ENCODE assay signal across 26 cellular contexts in genomic region chr7:108046952-108047506, GRCh38. TPM values are rescaled to one million over a fixed set of nuclear protein-coding genes. Genes with fewer than 3 reads are reported as not detected.
DNase-seq lines count a peak whose midpoint lies in the region; ATAC-seq and TF ChIP-seq lines count a peak whose summit lies in the region.
"Had no signal": no experiment of that assay in that cellular context is flagged by ENCODE, and none has a peak within 500 bp of the region (broad histone marks: within the 10 kb centered on the region; RNA-seq: fewer than 3 reads in every experiment).

No MANE protein-coding gene starts in this region.

- peaks cover 13% of the 10 kb centered on the region for H3K27me3 Mint-ChIP-seq in activated T-helper 2 cell treated with anti-CD3 and anti-CD28 coated beads, Interferon-gamma antibody, Interleukin-2, Interleukin-4, amounts not matched to agents 10 μg/mL and 5 μg/mL and 100 μg/mL, durations not matched to agents 14 hours and 24 hours and 36 hours (ENCODE audit: low read depth)
- H3K27me3 Mint-ChIP-seq: T-cell had no signal

- no peak overlapping the region for H3K27ac Mint-ChIP-seq in activated T-helper 2 cell treated with anti-CD3 and anti-CD28 coated beads, Interferon-gamma antibody, Interleukin-2, Interleukin-4, amounts not matched to agents 10 μg/mL and 5 μg/mL and 100 μg/mL, durations not matched to agents 14 hours and 24 hours and 36 hours
- no peak overlapping the region for H3K27ac Mint-ChIP-seq in stimulated activated effector memory CD8-positive, alpha-beta T cell treated with anti-CD3 and anti-CD28 coated beads, Interleukin-12 subunit alpha, Interleukin-12 subunit beta, amount 100 ng/mL, for 72 hours
- H3K27ac Mint-ChIP-seq: GM23338, H9, HFFc6, T-cell had no signal

- intact Hi-C loops in activated T-helper 2 cell treated with anti-CD3 and anti-CD28 coated beads, Interferon-gamma antibody, Interleukin-2, Interleukin-4, amounts not matched to agents 10 μg/mL and 5 μg/mL and 100 μg/mL, durations not matched to agents 14 hours and 24 hours and 36 hours (cut with micrococcal nuclease): no loop called here

- TF ChIP-seq CTCF in epithelial cell of esophagus (IDR thresholded peaks at IDR 0.05; ENCODE audit: insufficient read depth, low read depth, low read length, missing control alignments): no peak

- no peak for ATAC-seq in stimulated activated effector memory CD8-positive, alpha-beta T cell treated with anti-CD3 and anti-CD28 coated beads, Interleukin-12 subunit alpha, Interleukin-12 subunit beta, amount 100 ng/mL, for 72 hours
- no peak for ATAC-seq in left lobe of liver
- ATAC-seq: GM23338, T-cell had no signal

- no peak overlapping the region for H3K4me3 Mint-ChIP-seq in activated T-helper 2 cell treated with anti-CD3 and anti-CD28 coated beads, Interferon-gamma antibody, Interleukin-2, Interleukin-4, amounts not matched to agents 10 μg/mL and 5 μg/mL and 100 μg/mL, durations not matched to agents 14 hours and 24 hours and 36 hours (ENCODE audit: low read depth)
- H3K4me3 Mint-ChIP-seq in stimulated activated effector memory CD8-positive, alpha-beta T cell treated with anti-CD3 and anti-CD28 coated beads, Interleukin-12 subunit alpha, Interleukin-12 subunit beta, amount 100 ng/mL, for 72 hours: no peak overlapping the region
- H3K4me3 Mint-ChIP-seq: GM23338, H9, HFFc6 had no signal

- no peaks in the 10 kb centered on the region for H3K4me1 Mint-ChIP-seq in activated T-helper 2 cell treated with anti-CD3 and anti-CD28 coated beads, Interferon-gamma antibody, Interleukin-2, Interleukin-4, amounts not matched to agents 10 μg/mL and 5 μg/mL and 100 μg/mL, durations not matched to agents 14 hours and 24 hours and 36 hours (ENCODE audit: low read depth)
- no peaks in the 10 kb centered on the region for H3K4me1 Mint-ChIP-seq in stimulated activated effector memory CD8-positive, alpha-beta T cell treated with anti-CD3 and anti-CD28 coated beads, Interleukin-12 subunit alpha, Interleukin-12 subunit beta, amount 100 ng/mL, for 72 hours
- H3K4me1 Mint-ChIP-seq: GM23338, H9 had no signal

- no peak overlapping the region for H3K4me3 ChIP-seq in epithelial cell of esophagus (ENCODE audit: low read length)
- H3K4me3 ChIP-seq: GM12878, GM23338 had no signal

- DNase-seq in NCI-H748 (lab: John Stamatoyannopoulos, UW; ENCODE audit: unreplicated experiment): peak; percentile 18
- no peak for DNase-seq in NCI-H748 treated with DMSO at 0.1 percent for 48 hours (lab: John Stamatoyannopoulos, UW)
- peak; percentile 30 for DNase-seq in NCI-H69 (lab: John Stamatoyannopoulos, UW)
- DNase-seq in epithelial cell of esophagus (ENCODE audit: low read depth): peak; percentile 79
- no peak for DNase-seq in activated T-helper 2 cell treated with anti-CD3 and anti-CD28 coated beads, Interferon-gamma antibody, Interleukin-2, Interleukin-4, amounts not matched to agents 10 μg/mL and 5 μg/mL and 100 μg/mL, durations not matched to agents 14 hours and 24 hours and 36 hours (ENCODE audit: low spot score)
- no peak for DNase-seq in stimulated activated effector memory CD8-positive, alpha-beta T cell treated with anti-CD3 and anti-CD28 coated beads, Interleukin-12 subunit alpha, Interleukin-12 subunit beta, amount 100 ng/mL, for 72 hours (ENCODE audit: low spot score in 2 of 2)
- DNase-seq in left lobe of liver (ENCODE audit: low spot score): no peak
- DNase-seq: C1 segment of cervical spinal cord; Caco-2; CD4-positive, alpha-beta memory T cell; DMS79; EL; GDM1; H9; HFFc6; NCI-H1092; NCI-H1417 treated with DMSO at 0.1 percent for 48 hours; NCI-H1694 treated with DMSO at 0.1 percent for 48 hours; NCI-H2081; NCI-H446; NCI-H524 treated with DMSO at 0.1 percent for 48 hours; RPMI8226; SHP77; T-cell had no signal

- no peaks in the 10 kb centered on the region for H3K36me3 Mint-ChIP-seq in activated T-helper 2 cell treated with anti-CD3 and anti-CD28 coated beads, Interferon-gamma antibody, Interleukin-2, Interleukin-4, amounts not matched to agents 10 μg/mL and 5 μg/mL and 100 μg/mL, durations not matched to agents 14 hours and 24 hours and 36 hours (ENCODE audit: low read depth)
- no peaks in the 10 kb centered on the region for H3K36me3 Mint-ChIP-seq in stimulated activated effector memory CD8-positive, alpha-beta T cell treated with anti-CD3 and anti-CD28 coated beads, Interleukin-12 subunit alpha, Interleukin-12 subunit beta, amount 100 ng/mL, for 72 hours
- H3K36me3 Mint-ChIP-seq: CD4-positive, alpha-beta memory T cell; T-cell had no signal

- no peaks in the 10 kb centered on the region for H3K9me3 Mint-ChIP-seq in activated T-helper 2 cell treated with anti-CD3 and anti-CD28 coated beads, Interferon-gamma antibody, Interleukin-2, Interleukin-4, amounts not matched to agents 10 μg/mL and 5 μg/mL and 100 μg/mL, durations not matched to agents 14 hours and 24 hours and 36 hours
- no peaks in the 10 kb centered on the region for H3K9me3 Mint-ChIP-seq in stimulated activated effector memory CD8-positive, alpha-beta T cell treated with anti-CD3 and anti-CD28 coated beads, Interleukin-12 subunit alpha, Interleukin-12 subunit beta, amount 100 ng/mL, for 72 hours
- H3K9me3 Mint-ChIP-seq: CD4-positive, alpha-beta memory T cell; GM23338; H9; HFFc6; T-cell had no signal

RNA-seq across cellular contexts. Expression of gene LAMB1, which starts 44.1 kb away (rescaled TPM):
- total RNA-seq in activated T-helper 2 cell treated with anti-CD3 and anti-CD28 coated beads, Interferon-gamma antibody, Interleukin-2, Interleukin-4, amounts not matched to agents 10 μg/mL and 5 μg/mL and 100 μg/mL, durations not matched to agents 14 hours and 24 hours and 36 hours: 0.34 and 0.41 TPM in 2 replicates
- total RNA-seq in left lobe of liver: 29.1 TPM
- total RNA-seq: CD4-positive, alpha-beta memory T cell had no signal

Comparison
In these comparisons a context has a peak if more than half of its experiments do, and no peak if none do; other contexts are left out.
1. DNase-seq: peak in NCI-H748 (single experiment), NCI-H69 (single experiment) and epithelial cell of esophagus (single experiment); none in NCI-H748 treated with DMSO at 0.1 percent for 48 hours (single experiment), activated T-helper 2 cell treated with anti-CD3 and anti-CD28 coated beads, Interferon-gamma antibody, Interleukin-2, Interleukin-4, amounts not matched to agents 10 μg/mL and 5 μg/mL and 100 μg/mL, durations not matched to agents 14 hours and 24 hours and 36 hours (single experiment), stimulated activated effector memory CD8-positive, alpha-beta T cell treated with anti-CD3 and anti-CD28 coated beads, Interleukin-12 subunit alpha, Interleukin-12 subunit beta, amount 100 ng/mL, for 72 hours (0 of 2) and left lobe of liver (single experiment).
2. RNA of gene LAMB1, which starts 44.1 kb away (total RNA-seq): 29.1 TPM in left lobe of liver (single experiment); 0.34 to 0.41 TPM in activated T-helper 2 cell treated with anti-CD3 and anti-CD28 coated beads, Interferon-gamma antibody, Interleukin-2, Interleukin-4, amounts not matched to agents 10 μg/mL and 5 μg/mL and 100 μg/mL, durations not matched to agents 14 hours and 24 hours and 36 hours; every median in the first group is over 10 times any median in the second.